Comparison of ENCODE assay signal across 8 cellular contexts in genomic region chr15:41544650-41545015, GRCh38. TPM values are rescaled to one million over a fixed set of nuclear protein-coding genes. Genes with fewer than 3 reads are reported as not detected.
DNase-seq lines count a peak whose midpoint lies in the region; ATAC-seq, FAIRE-seq and TF ChIP-seq lines count a peak whose summit lies in the region.

No MANE protein-coding gene starts in this region.

- H3K4me2 ChIP-seq in HepG2 (ENCODE audit: low read depth, low read length): peak overlapping the region; percentile 83

- in situ Hi-C loops in HepG2 (cut with HindIII; ENCODE audit: extremely low pct_ligation_motif_present, low pct_unique_long_range_greater_than_20kb): no loop called here

- H3K27ac ChIP-seq in HepG2 (ENCODE audit: extremely low read length, insufficient read depth, low read length) (no peak overlapping the region), tibial nerve (peak overlapping the region in 1 of 4 donors; percentile 80)

- H3K36me3 ChIP-seq in adipocyte (ENCODE audit: control insufficient read depth, insufficient read depth, low read length, severe bottlenecking) (no peaks in the 10 kb centered on the region), HepG2 (replicated peaks in 1 of 2; ENCODE audit: control insufficient read depth in 1 of 2, insufficient read depth in 2 of 2, low read length in 2 of 2) (no peaks in the 10 kb centered on the region), tibial nerve (no peaks in the 10 kb centered on the region)

- POLR2A ChIA-PET in HepG2 (lab: Yijun Ruan, JAX): interaction anchor here (0.8 to 2.5 kb wide), 17 partner anchors 8 to 266 kb away, joined by 3 to 19 read pairs (median 5); partner anchors contain the start of genes ITPKA, MGA and TYRO3

- TF ChIP-seq CTCF in HepG2 (CRISPR knock-in tag; IDR thresholded peaks at IDR 0.05) (no peak), tibial nerve (IDR thresholded peaks at IDR 0.05) (no peak)

- WGBS in HepG2 (ENCODE audit: low lambda C conversion rate): 12% methylated on average over 8 of the region's 15 CpGs
- 78% methylated on average over 11 to 15 of the region's 15 CpGs for WGBS in tibial nerve, 2 donors

- TF ChIP-seq EP300 in HepG2 (IDR thresholded peaks at IDR 0.05; ENCODE audit: low read depth in 2 of 2, low read length in 2 of 2) (no peak), HepG2 (CRISPR knock-in tag; IDR thresholded peaks at IDR 0.05; ENCODE audit: borderline replicate concordance) (no peak), tibial nerve (IDR thresholded peaks at IDR 0.05) (no peak)

- H3K4me3 ChIP-seq in adipocyte (ENCODE audit: low read length) (peak overlapping the region; percentile 95), HepG2 (replicated peaks in 1 of 3; ENCODE audit: insufficient read depth in 1 of 3, low read depth in 2 of 3, low read length in 3 of 3) (peak overlapping the region in 2 of 3 experiments; percentile 65 to 85; a peak in 3 of 6 replicates), tibial nerve (peak overlapping the region; percentile 66 to 80 (median 72))

- intact Hi-C loops in HepG2 (cut with micrococcal nuclease; ENCODE audit: unreplicated experiment): no loop called here

- H3K9me3 ChIP-seq in adipocyte (ENCODE audit: control insufficient read depth, low read length) (no peaks in the 10 kb centered on the region), HepG2 (ENCODE audit: low read length) (no peaks in the 10 kb centered on the region), tibial nerve (no peaks in the 10 kb centered on the region)

- no TSS peak for BruUV-seq in HepG2 (replicated peaks; lab: Mats Ljungman, UMichigan)

- H3K27me3 ChIP-seq in adipocyte (replicated peaks; ENCODE audit: control insufficient read depth, insufficient read depth, low read length): no peaks in the 10 kb centered on the region
- H3K27me3 ChIP-seq in HepG2 (ENCODE audit: control insufficient read depth in 1 of 2, insufficient read depth in 2 of 2, low read length in 2 of 2): no peaks in the 10 kb centered on the region
- H3K27me3 ChIP-seq in tibial nerve: no peaks in the 10 kb centered on the region

- DNase-seq in NOMO-1 treated with DMSO at 0.1 percent for 48 hours (lab: John Stamatoyannopoulos, UW; ENCODE audit: unreplicated experiment): peak; percentile 10
- DNase-seq in NOMO-1 (lab: John Stamatoyannopoulos, UW; ENCODE audit: unreplicated experiment in 2 of 2): no peak
- no peak for DNase-seq in adipocyte (ENCODE audit: low read depth)
- no peak for DNase-seq in HepG2 (ENCODE audit: low spot score)
- no peak for DNase-seq in tibial nerve (ENCODE audit: low spot score in 2 of 2)
- no peak for DNase-seq in NCI-H345 treated with DMSO at 0.1 percent for 48 hours (lab: John Stamatoyannopoulos, UW; ENCODE audit: unreplicated experiment)

- no peak for TF ChIP-seq RAD21 in HepG2 (CRISPR knock-in tag; IDR thresholded peaks at IDR 0.05)

- FAIRE-seq in HepG2 (lab: Jason Lieb, UNC): no peak

- H3K9ac ChIP-seq in adipocyte (ENCODE audit: low read length) (peak overlapping the region; percentile 91), HepG2 (ENCODE audit: insufficient read depth, low read depth, low read length) (peak overlapping the region; percentile 47)

- no peaks in the 10 kb centered on the region for H4K20me1 ChIP-seq in HepG2 (ENCODE audit: insufficient read depth, low read length)

- TF ChIP-seq POLR2A in HepG2 (IDR thresholded peaks at IDR 0.05; ENCODE audit: insufficient read depth in 1 of 2, low read depth in 2 of 2, low read length in 2 of 2): no peak
- TF ChIP-seq POLR2A in tibial nerve (IDR thresholded peaks at IDR 0.05): no peak

- H3K79me2 ChIP-seq in HepG2 (ENCODE audit: insufficient read depth, low read length): peaks cover 13% of the 10 kb centered on the region

- H3K4me1 ChIP-seq in adipocyte (ENCODE audit: control insufficient read depth, insufficient read depth, low read length) (peaks cover 11% of the 10 kb centered on the region), HepG2 (ENCODE audit: insufficient read depth, low read length) (peaks cover 40% of the 10 kb centered on the region), tibial nerve (peaks cover 0 to 12% (median 3%) of the 10 kb centered on the region in 4 donors)

- no peak overlapping the region for H2AFZ ChIP-seq in HepG2 (ENCODE audit: low read length)

- ATAC-seq in HepG2: peak; percentile 10
- ATAC-seq in GM21526 (IDR thresholded peaks at IDR 0.05; ENCODE audit: low FRiP score, unreplicated experiment): no peak
- no peak for ATAC-seq in HG03039 (IDR thresholded peaks at IDR 0.05; ENCODE audit: unreplicated experiment)

- CTCF ChIA-PET in HepG2 (lab: Yijun Ruan, JAX; ENCODE audit: low intra/inter-chr PET ratio, low total read pairs): no interaction called here

RNA-seq across cellular contexts. Expression of gene RPAP1, which starts 0.6 kb away (rescaled TPM):
- total RNA-seq in HepG2 (2016; rRNA removed; fragmentation: Illumina TruSeq; extraction: Trizol): 20.6 and 28.1 TPM in 2 replicates
- total RNA-seq in HepG2 (2016; cell fraction: cytosol; rRNA removed; fragmentation: Illumina TruSeq; extraction: Trizol; ENCODE audit: low read depth): 2.9 and 4.8 TPM in 2 replicates
- total RNA-seq in HepG2 (2016; cell fraction: insoluble cytoplasmic fraction; rRNA removed; fragmentation: Illumina TruSeq; extraction: Trizol): 19.4 and 24.9 TPM in 2 replicates
- total RNA-seq in HepG2 (2016; cell fraction: membrane; rRNA removed; fragmentation: Illumina TruSeq; extraction: Trizol): 7.5 and 9.5 TPM in 2 replicates
- total RNA-seq in HepG2 (2016; cell fraction: nucleus; rRNA removed; fragmentation: Illumina TruSeq; extraction: Trizol): 20.1 and 24.6 TPM in 2 replicates
- polyA plus RNA-seq in HepG2 (2011; rRNA removed): 15.1 and 16.2 TPM in 2 replicates
- polyA plus RNA-seq in HepG2 (2011; cell fraction: cytosol; rRNA removed): 7.0 and 9.8 TPM in 2 replicates
- polyA plus RNA-seq in HepG2 (2011; cell fraction: nucleus; rRNA removed): 56.6 and 66.8 TPM in 2 replicates
- 26.5 TPM in 2 replicates for polyA plus RNA-seq in HepG2 (2012)
- polyA plus RNA-seq in HepG2 (2016; cell fraction: cytosol; fragmentation: Illumina TruSeq; extraction: Trizol; ENCODE audit: low read depth): 2.1 and 2.5 TPM in 2 replicates
- polyA plus RNA-seq in HepG2 (2016; cell fraction: insoluble cytoplasmic fraction; fragmentation: Illumina TruSeq; extraction: Trizol; ENCODE audit: low read depth): 15.7 and 22.2 TPM in 2 replicates
- polyA plus RNA-seq in HepG2 (2016; cell fraction: membrane; fragmentation: Illumina TruSeq; extraction: Trizol; ENCODE audit: low read depth): 3.5 and 5.6 TPM in 2 replicates
- 36.5 and 38.9 TPM in 2 replicates for polyA plus RNA-seq in HepG2 (2016; cell fraction: nucleus; fragmentation: Illumina TruSeq; extraction: Trizol; ENCODE audit: insufficient read depth, low read depth)
- 24.4 and 46.4 TPM in 2 replicates for polyA minus RNA-seq in HepG2 (2011; rRNA and poly(A)+ RNA removed; ENCODE audit: low replicate concordance)
- polyA minus RNA-seq in HepG2 (2011; cell fraction: cytosol; rRNA and poly(A)+ RNA removed): 13.8 and 16.5 TPM in 2 replicates
- 27.7 and 30.0 TPM in 2 replicates for polyA minus RNA-seq in HepG2 (2011; cell fraction: nucleus; rRNA and poly(A)+ RNA removed)
- 10 to 100 TPM; 16.4 to 47.7 (median 31.8) TPM for total RNA-seq in tibial nerve

RNA-seq across cellular contexts. Expression of gene TYRO3, which starts 14.4 kb away (rescaled TPM):
- 12.4 and 24.0 TPM in 2 replicates for total RNA-seq in HepG2 (2016; rRNA removed; fragmentation: Illumina TruSeq; extraction: Trizol)
- 8.5 and 10.2 TPM in 2 replicates for total RNA-seq in HepG2 (2016; cell fraction: cytosol; rRNA removed; fragmentation: Illumina TruSeq; extraction: Trizol; ENCODE audit: low read depth)
- total RNA-seq in HepG2 (2016; cell fraction: insoluble cytoplasmic fraction; rRNA removed; fragmentation: Illumina TruSeq; extraction: Trizol): 12.7 and 22.1 TPM in 2 replicates
- total RNA-seq in HepG2 (2016; cell fraction: membrane; rRNA removed; fragmentation: Illumina TruSeq; extraction: Trizol): 13.7 and 17.0 TPM in 2 replicates
- total RNA-seq in HepG2 (2016; cell fraction: nucleus; rRNA removed; fragmentation: Illumina TruSeq; extraction: Trizol): 16.6 and 22.9 TPM in 2 replicates
- polyA plus RNA-seq in HepG2 (2011; rRNA removed): 43.6 and 48.0 TPM in 2 replicates
- 34.1 and 42.7 TPM in 2 replicates for polyA plus RNA-seq in HepG2 (2011; cell fraction: cytosol; rRNA removed)
- polyA plus RNA-seq in HepG2 (2011; cell fraction: nucleus; rRNA removed): 45.0 and 51.9 TPM in 2 replicates
- 24.1 and 31.2 TPM in 2 replicates for polyA plus RNA-seq in HepG2 (2012)
- polyA plus RNA-seq in HepG2 (2016; cell fraction: cytosol; fragmentation: Illumina TruSeq; extraction: Trizol; ENCODE audit: low read depth): 3.8 and 5.0 TPM in 2 replicates
- 9.1 and 11.5 TPM in 2 replicates for polyA plus RNA-seq in HepG2 (2016; cell fraction: insoluble cytoplasmic fraction; fragmentation: Illumina TruSeq; extraction: Trizol; ENCODE audit: low read depth)
- 8.9 and 12.0 TPM in 2 replicates for polyA plus RNA-seq in HepG2 (2016; cell fraction: membrane; fragmentation: Illumina TruSeq; extraction: Trizol; ENCODE audit: low read depth)
- 23.9 and 24.2 TPM in 2 replicates for polyA plus RNA-seq in HepG2 (2016; cell fraction: nucleus; fragmentation: Illumina TruSeq; extraction: Trizol; ENCODE audit: insufficient read depth, low read depth)
- 189 and 236 TPM in 2 replicates for polyA minus RNA-seq in HepG2 (2011; rRNA and poly(A)+ RNA removed; ENCODE audit: low replicate concordance)
- 48.4 and 49.0 TPM in 2 replicates for polyA minus RNA-seq in HepG2 (2011; cell fraction: cytosol; rRNA and poly(A)+ RNA removed)
- 33.2 and 34.2 TPM in 2 replicates for polyA minus RNA-seq in HepG2 (2011; cell fraction: nucleus; rRNA and poly(A)+ RNA removed)
- total RNA-seq in tibial nerve: 10 to 100 TPM; 21.0 to 28.5 (median 23.9) TPM

RNA-seq across cellular contexts. Expression of gene LTK, which starts 31.0 kb away (rescaled TPM):
- total RNA-seq in HepG2 (2016; rRNA removed; fragmentation: Illumina TruSeq; extraction: Trizol) (not detected in 2 replicates), tibial nerve (under 1 TPM in 2 of 4 donors, not detected in 2; 0.39 to 0.90 TPM)
- total RNA-seq in HepG2 (2016; cell fraction: cytosol; rRNA removed; fragmentation: Illumina TruSeq; extraction: Trizol; ENCODE audit: low read depth): not detected in 2 replicates
- total RNA-seq in HepG2 (2016; cell fraction: insoluble cytoplasmic fraction; rRNA removed; fragmentation: Illumina TruSeq; extraction: Trizol): not detected in 2 replicates
- not detected in 2 replicates for total RNA-seq in HepG2 (2016; cell fraction: membrane; rRNA removed; fragmentation: Illumina TruSeq; extraction: Trizol)
- 0.12 TPM in 1 of 2 replicates, not detected in the other for total RNA-seq in HepG2 (2016; cell fraction: nucleus; rRNA removed; fragmentation: Illumina TruSeq; extraction: Trizol)
- 0.01 and 0.05 TPM in 2 replicates for polyA plus RNA-seq in HepG2 (2011; rRNA removed)
- polyA plus RNA-seq in HepG2 (2011; cell fraction: cytosol; rRNA removed): 0.05 TPM in 1 of 2 replicates, not detected in the other
- 0.63 and 0.68 TPM in 2 replicates for polyA plus RNA-seq in HepG2 (2011; cell fraction: nucleus; rRNA removed)
- 0.19 TPM in 1 of 2 replicates, not detected in the other for polyA plus RNA-seq in HepG2 (2012)
- not detected in 2 replicates for polyA plus RNA-seq in HepG2 (2016; cell fraction: cytosol; fragmentation: Illumina TruSeq; extraction: Trizol; ENCODE audit: low read depth)
- polyA plus RNA-seq in HepG2 (2016; cell fraction: insoluble cytoplasmic fraction; fragmentation: Illumina TruSeq; extraction: Trizol; ENCODE audit: low read depth): not detected in 2 replicates
- polyA plus RNA-seq in HepG2 (2016; cell fraction: membrane; fragmentation: Illumina TruSeq; extraction: Trizol; ENCODE audit: low read depth): not detected in 2 replicates
- polyA plus RNA-seq in HepG2 (2016; cell fraction: nucleus; fragmentation: Illumina TruSeq; extraction: Trizol; ENCODE audit: insufficient read depth, low read depth): not detected in 2 replicates
- polyA minus RNA-seq in HepG2 (2011; rRNA and poly(A)+ RNA removed; ENCODE audit: low replicate concordance): 0.37 TPM in 1 of 2 replicates, not detected in the other
- polyA minus RNA-seq in HepG2 (2011; cell fraction: cytosol; rRNA and poly(A)+ RNA removed): not detected in 2 replicates
- polyA minus RNA-seq in HepG2 (2011; cell fraction: nucleus; rRNA and poly(A)+ RNA removed): not detected in 2 replicates

RNA-seq across cellular contexts. Expression of gene ITPKA, which starts 51.0 kb away (rescaled TPM):
- 29.7 and 41.3 TPM in 2 replicates for total RNA-seq in HepG2 (2016; rRNA removed; fragmentation: Illumina TruSeq; extraction: Trizol)
- 18.2 and 21.9 TPM in 2 replicates for total RNA-seq in HepG2 (2016; cell fraction: cytosol; rRNA removed; fragmentation: Illumina TruSeq; extraction: Trizol; ENCODE audit: low read depth)
- 29.5 and 42.6 TPM in 2 replicates for total RNA-seq in HepG2 (2016; cell fraction: insoluble cytoplasmic fraction; rRNA removed; fragmentation: Illumina TruSeq; extraction: Trizol)
- 35.6 and 37.8 TPM in 2 replicates for total RNA-seq in HepG2 (2016; cell fraction: membrane; rRNA removed; fragmentation: Illumina TruSeq; extraction: Trizol)
- 20.4 and 24.5 TPM in 2 replicates for total RNA-seq in HepG2 (2016; cell fraction: nucleus; rRNA removed; fragmentation: Illumina TruSeq; extraction: Trizol)
- polyA plus RNA-seq in HepG2 (2011; rRNA removed): 13.2 and 16.4 TPM in 2 replicates
- 16.8 and 21.5 TPM in 2 replicates for polyA plus RNA-seq in HepG2 (2011; cell fraction: cytosol; rRNA removed)
- polyA plus RNA-seq in HepG2 (2011; cell fraction: nucleus; rRNA removed): 31.6 and 37.7 TPM in 2 replicates
- 11.4 and 12.0 TPM in 2 replicates for polyA plus RNA-seq in HepG2 (2012)
- polyA plus RNA-seq in HepG2 (2016; cell fraction: cytosol; fragmentation: Illumina TruSeq; extraction: Trizol; ENCODE audit: low read depth): 20.8 and 23.5 TPM in 2 replicates
- polyA plus RNA-seq in HepG2 (2016; cell fraction: insoluble cytoplasmic fraction; fragmentation: Illumina TruSeq; extraction: Trizol; ENCODE audit: low read depth): 34.6 and 34.9 TPM in 2 replicates
- polyA plus RNA-seq in HepG2 (2016; cell fraction: membrane; fragmentation: Illumina TruSeq; extraction: Trizol; ENCODE audit: low read depth): 30.1 and 33.1 TPM in 2 replicates
- polyA plus RNA-seq in HepG2 (2016; cell fraction: nucleus; fragmentation: Illumina TruSeq; extraction: Trizol; ENCODE audit: insufficient read depth, low read depth): 50.2 and 55.6 TPM in 2 replicates
- polyA minus RNA-seq in HepG2 (2011; rRNA and poly(A)+ RNA removed; ENCODE audit: low replicate concordance): 1.6 and 25.3 TPM in 2 replicates
- 14.9 and 16.9 TPM in 2 replicates for polyA minus RNA-seq in HepG2 (2011; cell fraction: cytosol; rRNA and poly(A)+ RNA removed)
- 6.8 and 9.9 TPM in 2 replicates for polyA minus RNA-seq in HepG2 (2011; cell fraction: nucleus; rRNA and poly(A)+ RNA removed)
- not detected for total RNA-seq in tibial nerve
